ENCODE assay signal across 9 cellular contexts in genomic region chr22:38398181-38398608, GRCh38. TPM values are rescaled to one million over a fixed set of nuclear protein-coding genes. Genes with fewer than 3 reads are reported as not detected.
DNase-seq lines count a peak whose midpoint lies in the region; ATAC-seq and TF ChIP-seq lines count a peak whose summit lies in the region.
"Not testable (repeated sequence)": the region's sequence is repeated elsewhere in the genome, so short reads cannot be mapped to it uniquely, and the experiment has no call there.
"Had no signal": no experiment of that assay in that cellular context is flagged by ENCODE, and none has a peak within 500 bp of the region (broad histone marks: within the 10 kb centered on the region; RNA-seq: fewer than 3 reads in every experiment).

No MANE protein-coding gene starts in this region.

- peak overlapping the region; percentile 51 to 82 (median 70) for H3K9ac ChIP-seq in skeletal muscle tissue (ENCODE audit: low read depth in 1 of 3, low read length in 3 of 3)

- peaks cover 9 to 24% of the 10 kb centered on the region in 2 donors for H3K27me3 Mint-ChIP-seq in effector memory CD8-positive, alpha-beta T cell

- peak; percentile 62 for DNase-seq in AG20443 (ENCODE audit: low spot score)
- peak; percentile 12 to 25 for DNase-seq in NOMO-1 (lab: John Stamatoyannopoulos, UW; ENCODE audit: unreplicated experiment in 2 of 2)
- DNase-seq in activated CD8-positive, alpha-beta memory T cell treated with anti-CD3 and anti-CD28 coated beads, Interleukin-2, amount 50 U/mL, for 48 hours: peak; percentile 73
- DNase-seq in effector memory CD8-positive, alpha-beta T cell: peak in 2 of 3 experiments; percentile 11 to 23

- not testable (repeated sequence) for H3K4me1 ChIP-seq in skeletal muscle tissue (ENCODE audit: control insufficient read depth in 3 of 3, insufficient read depth in 3 of 3, low read length in 3 of 3)

- not testable (repeated sequence) for H3K9me3 Mint-ChIP-seq in effector memory CD8-positive, alpha-beta T cell

- H3K27ac ChIP-seq in layer of hippocampus (ENCODE audit: low read depth, low read length) (peak overlapping the region; percentile 78), skeletal muscle tissue (ENCODE audit: low read depth, low read length) (peak overlapping the region; percentile 76)

- peak overlapping the region; percentile 75 to 80 for H3K4me3 Mint-ChIP-seq in effector memory CD8-positive, alpha-beta T cell

- ATAC-seq in HG03280 (IDR thresholded peaks at IDR 0.05; ENCODE audit: unreplicated experiment): peak; percentile 33
- ATAC-seq in effector memory CD8-positive, alpha-beta T cell (replicated peaks): peak; percentile 31

- peaks cover 16 to 17% of the 10 kb centered on the region in 2 donors for H3K4me1 Mint-ChIP-seq in effector memory CD8-positive, alpha-beta T cell (ENCODE audit: low read depth in 2 of 2)

- H3K4me3 ChIP-seq in skeletal muscle tissue (ENCODE audit: low read length in 3 of 3): peak overlapping the region in 2 of 3 donors; percentile 67

- peak; percentile 0 for TF ChIP-seq POLR2A in GM19193 (IDR thresholded peaks at IDR 0.05; ENCODE audit: extremely low read depth, insufficient read depth, insufficient read length)

- H3K27ac Mint-ChIP-seq in effector memory CD8-positive, alpha-beta T cell: peak overlapping the region in 1 of 2 donors; percentile 84

- H3K36me3 Mint-ChIP-seq in effector memory CD8-positive, alpha-beta T cell (ENCODE audit: insufficient read depth): not testable (repeated sequence)

- H3K36me3 ChIP-seq in skeletal muscle tissue (ENCODE audit: control insufficient read depth in 3 of 3, insufficient read depth in 3 of 3, low read length in 3 of 3): not testable (repeated sequence)

- not testable (repeated sequence) for H3K27me3 ChIP-seq in layer of hippocampus (ENCODE audit: control insufficient read depth, insufficient read depth, low read length); skeletal muscle tissue (ENCODE audit: control insufficient read depth in 3 of 3, insufficient read depth in 3 of 3, low read length in 3 of 3)

- H3K9me3 ChIP-seq in skeletal muscle tissue (ENCODE audit: control insufficient read depth in 3 of 3, low read length in 3 of 3): not testable (repeated sequence)

RNA-seq across cellular contexts. Expression of gene KCNJ4, which starts 56.8 kb away (rescaled TPM):
- not detected for total RNA-seq in skeletal muscle tissue
- total RNA-seq: T-helper 2 cell treated with Interferon-gamma antibody and Interleukin-4, amounts not matched to agents 100 ng/mL and 5 ng/mL, for 36 hours had no signal

Comparison
In these comparisons a context has a peak if more than half of its experiments do, and no peak if none do; other contexts are left out.
1. Peak in every context shown above with its lines: DNase-seq, ATAC-seq, H3K4me3 ChIP-seq and H3K27ac ChIP-seq.
2. DNase-seq: peak in every context shown above with its lines; median percentile 73 in activated CD8-positive, alpha-beta memory T cell treated with anti-CD3 and anti-CD28 coated beads, Interleukin-2, amount 50 U/mL, for 48 hours; 62 in AG20443; 18 in NOMO-1; 17 in effector memory CD8-positive, alpha-beta T cell.